Comparison of ENCODE assay signal across 8 cellular contexts in genomic region chr11:3796796-3797328, GRCh38. TPM values are rescaled to one million over a fixed set of nuclear protein-coding genes. Genes with fewer than 3 reads are reported as not detected.
DNase-seq lines count a peak whose midpoint lies in the region; ATAC-seq and TF ChIP-seq lines count a peak whose summit lies in the region.

No MANE protein-coding gene starts in this region.

- DNase-seq in CD14-positive monocyte (ENCODE audit: low spot score) (no peak), left ventricle myocardium superior (no peak), ureter (ENCODE audit: low spot score) (no peak)
- DNase-seq in activated CD4-positive, alpha-beta memory T cell treated with anti-CD3 and anti-CD28 coated beads for 36 hours = no peak
- no peak for DNase-seq in stimulated activated CD4-positive, alpha-beta T cell treated with anti-CD3 and anti-CD28 coated beads, Interleukin-4, amount 100 ng/mL, for 1 hour

- POLR2A ChIA-PET in activated CD4-positive, alpha-beta memory T cell treated with anti-CD3 and anti-CD28 coated beads for 36 hours (lab: Charles Lee) = interaction anchor here (1.1 to 3.5 kb wide), 3 partner anchors 9 to 44 kb away, joined by 3 to 18 read pairs (median 8); partner anchors contain the start of gene RHOG

- H3K27ac ChIP-seq in skin epidermis = peak overlapping the region; percentile 85 to 100 (median 97)

- no peaks in the 10 kb centered on the region for H3K9me3 Mint-ChIP-seq in CD14-positive monocyte
- H3K9me3 Mint-ChIP-seq in activated CD4-positive, alpha-beta memory T cell treated with anti-CD3 and anti-CD28 coated beads for 36 hours = no peaks in the 10 kb centered on the region

- intact Hi-C loops in CD14-positive monocyte (cut with micrococcal nuclease) (loop anchor here (1.0 to 5.0 kb wide), 2 partner anchors 40 to 42 kb away; no protein-coding TSS in a partner anchor), left ventricle myocardium superior (cut with micrococcal nuclease) (no loop called here)
- intact Hi-C loops in activated CD4-positive, alpha-beta memory T cell treated with anti-CD3 and anti-CD28 coated beads for 36 hours (cut with micrococcal nuclease) = loop anchor here (1.0 to 2.0 kb wide), 5 partner anchors 11 to 808 kb away; partner anchors contain the start of genes PGAP2 and RRM1

- H3K4me1 Mint-ChIP-seq in CD14-positive monocyte = peaks cover 25% of the 10 kb centered on the region
- peaks cover 39% of the 10 kb centered on the region for H3K4me1 Mint-ChIP-seq in activated CD4-positive, alpha-beta memory T cell treated with anti-CD3 and anti-CD28 coated beads for 36 hours (ENCODE audit: low read depth)

- peak overlapping the region; percentile 95 to 99 (median 99) for H3K27ac Mint-ChIP-seq in CD14-positive monocyte
- H3K27ac Mint-ChIP-seq in activated CD4-positive, alpha-beta memory T cell treated with anti-CD3 and anti-CD28 coated beads for 36 hours = peak overlapping the region; percentile 96

- CTCF ChIA-PET in activated CD4-positive, alpha-beta memory T cell treated with anti-CD3 and anti-CD28 coated beads for 36 hours (lab: Charles Lee) = interaction anchor here (0.6 to 2.5 kb wide), 5 partner anchors 11 to 86 kb away, joined by 3 to 18 read pairs (median 3); partner anchors contain the start of gene PGAP2

- H3K27me3 Mint-ChIP-seq in CD14-positive monocyte (ENCODE audit: low read depth in 3 of 3) = peaks cover 0 to 1% (median 0%) of the 10 kb centered on the region in 3 donors
- H3K27me3 Mint-ChIP-seq in activated CD4-positive, alpha-beta memory T cell treated with anti-CD3 and anti-CD28 coated beads for 36 hours = no peaks in the 10 kb centered on the region

- H3K36me3 Mint-ChIP-seq in CD14-positive monocyte = peaks cover 14 to 26% of the 10 kb centered on the region in 2 donors
- H3K36me3 Mint-ChIP-seq in activated CD4-positive, alpha-beta memory T cell treated with anti-CD3 and anti-CD28 coated beads for 36 hours = peaks cover 26% of the 10 kb centered on the region

- TF ChIP-seq CTCF in CD14-positive monocyte (IDR thresholded peaks at IDR 0.05) = no peak

- H3K4me3 Mint-ChIP-seq in CD14-positive monocyte = peak overlapping the region; percentile 89 to 95
- peak overlapping the region; percentile 90 for H3K4me3 Mint-ChIP-seq in activated CD4-positive, alpha-beta memory T cell treated with anti-CD3 and anti-CD28 coated beads for 36 hours

- peak overlapping the region; percentile 64 to 93 (median 86) for H3K4me3 ChIP-seq in skin epidermis

- ATAC-seq in GM19452 (IDR thresholded peaks at IDR 0.05; ENCODE audit: unreplicated experiment) (peak; percentile 30), HG03469 (IDR thresholded peaks at IDR 0.05; ENCODE audit: unreplicated experiment) (peak; percentile 25), left ventricle myocardium superior (peak; percentile 50)

RNA-seq across cellular contexts. Expression of gene NUP98, which starts 0.5 kb away (rescaled TPM):
- polyA plus RNA-seq in CD14-positive monocyte = 10 to 100 TPM; 19.6 to 28.5 TPM
- 100 to 1,000 TPM in 1 of 2 experiments, 10 to 100 TPM in 1; 90.6 to 104 TPM for total RNA-seq in activated CD4-positive, alpha-beta memory T cell treated with anti-CD3 and anti-CD28 coated beads for 36 hours
- total RNA-seq in left ventricle myocardium superior = 40.3 TPM
- total RNA-seq in ureter = 137 TPM

RNA-seq across cellular contexts. Expression of gene PGAP2, which starts 11.5 kb away (rescaled TPM):
- polyA plus RNA-seq in CD14-positive monocyte = 1 to 10 TPM; 5.8 to 6.8 TPM
- 10 to 100 TPM; 27.4 to 30.2 TPM for total RNA-seq in activated CD4-positive, alpha-beta memory T cell treated with anti-CD3 and anti-CD28 coated beads for 36 hours
- 19.6 TPM for total RNA-seq in left ventricle myocardium superior
- total RNA-seq in ureter = 49.1 TPM

RNA-seq across cellular contexts. Expression of gene RHOG, which starts 43.9 kb away (rescaled TPM):
- polyA plus RNA-seq in CD14-positive monocyte = 100 to 1,000 TPM; 315 to 458 TPM
- total RNA-seq in activated CD4-positive, alpha-beta memory T cell treated with anti-CD3 and anti-CD28 coated beads for 36 hours = 100 to 1,000 TPM; 181 to 186 TPM
- 18.6 TPM for total RNA-seq in left ventricle myocardium superior
- 40.8 TPM for total RNA-seq in ureter

RNA-seq across cellular contexts. Expression of gene STIM1, which starts 58.6 kb away (rescaled TPM):
- polyA plus RNA-seq in CD14-positive monocyte = 10 to 100 TPM; 14.0 to 21.0 TPM
- 10 to 100 TPM; 55.9 to 61.1 TPM for total RNA-seq in activated CD4-positive, alpha-beta memory T cell treated with anti-CD3 and anti-CD28 coated beads for 36 hours
- total RNA-seq in left ventricle myocardium superior (17.0 TPM), ureter (71.5 TPM)
